In the genomic region with DNA sequence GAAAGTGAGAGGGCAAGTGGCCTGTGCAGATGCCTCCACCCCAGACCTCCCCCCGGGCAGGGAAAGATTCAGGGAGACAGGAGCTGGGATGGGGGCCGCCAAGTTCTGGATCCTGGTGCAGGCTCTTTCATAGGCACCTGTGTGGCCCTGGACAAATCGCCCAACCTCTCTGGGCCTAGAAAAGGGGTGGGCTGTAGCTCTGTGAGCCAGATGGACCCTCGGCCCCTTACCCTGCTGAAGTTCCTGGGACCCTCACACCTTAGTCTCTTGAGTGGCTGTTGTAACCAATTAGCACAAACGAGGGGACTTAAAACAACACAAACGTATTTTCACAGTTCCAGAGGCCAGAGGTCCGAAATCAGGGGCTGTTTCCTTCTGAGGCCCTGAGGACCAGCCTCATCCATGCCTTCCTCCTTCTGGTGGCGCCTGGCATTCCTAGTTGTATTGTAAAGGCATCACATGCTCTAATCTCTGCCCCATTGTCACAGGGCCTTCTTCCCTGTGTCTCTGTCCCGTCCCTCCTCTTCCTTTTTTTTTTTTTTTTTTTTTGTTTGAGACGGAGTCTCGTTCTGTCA, we compare ENCODE assay signal across 19 cellular contexts.
DNase-seq lines count a peak whose midpoint lies in the region; ATAC-seq and TF ChIP-seq lines count a peak whose summit lies in the region.
"Had no signal": no experiment of that assay in that cellular context is flagged by ENCODE, and none has a peak within 500 bp of the region (broad histone marks: within the 10 kb centered on the region; RNA-seq: fewer than 3 reads in every experiment).

No MANE protein-coding gene starts in this region.

- intact Hi-C loops in MCF 10A (cut with micrococcal nuclease) = no loop called here
- intact Hi-C loops in mammary epithelial cell (cut with micrococcal nuclease) = no loop called here
- intact Hi-C loops in tibial artery (cut with DNase I; ENCODE audit: low total_unique reads) = loop anchor here (10.0 kb wide), 1 partner anchor 399 kb away; no protein-coding TSS in a partner anchor
- intact Hi-C loops in A673 (cut with micrococcal nuclease; ENCODE audit: unreplicated experiment) = no loop called here

- peaks cover 17% of the 10 kb centered on the region for H3K79me2 ChIP-seq in mammary epithelial cell (ENCODE audit: insufficient read depth, low read length)

- in situ Hi-C loops in mammary epithelial cell (cut with MboI; ENCODE audit: low sequenced_read_pairs in 2 of 2) = loop anchor here in 1 of 2 donors (10.0 kb wide), 1 partner anchor 169 kb away; no protein-coding TSS in a partner anchor

- no peaks in the 10 kb centered on the region for H3K4me1 Mint-ChIP-seq in MCF 10A (ENCODE audit: insufficient read depth, unreplicated experiment)

- no peak overlapping the region for H3K4me2 ChIP-seq in mammary epithelial cell (ENCODE audit: insufficient read depth, low read depth, low read length)

- dilution Hi-C loops in mammary epithelial cell (cut with HindIII; ENCODE audit: low sequenced_read_pairs) = no loop called here

- H3K36me3 ChIP-seq in mammary epithelial cell (ENCODE audit: insufficient read depth, low read length) (peaks cover 40% of the 10 kb centered on the region), tibial artery (peaks cover 48 to 96% (median 74%) of the 10 kb centered on the region in 3 donors), A673 (ENCODE audit: insufficient read depth, low read length, poor library complexity, severe bottlenecking) (peaks cover 38% of the 10 kb centered on the region)

- H3K4me3 ChIP-seq in mammary epithelial cell (replicated peaks in 1 of 3; ENCODE audit: insufficient read depth in 1 of 3, low read depth in 2 of 3, low read length in 3 of 3) (no peak overlapping the region), tibial artery (no peak overlapping the region), A673 (ENCODE audit: low read depth, low read length, poor library complexity, severe bottlenecking) (no peak overlapping the region)
- H3K4me3 ChIP-seq: prostate gland had no signal

- H3K4me1 ChIP-seq in mammary epithelial cell (ENCODE audit: insufficient read depth, low read length) = no peaks in the 10 kb centered on the region
- peaks cover 9 to 32% (median 22%) of the 10 kb centered on the region in 4 donors for H3K4me1 ChIP-seq in tibial artery
- H3K4me1 ChIP-seq in A673 (ENCODE audit: insufficient read depth, low read length, poor library complexity, severe bottlenecking) = peaks cover 5% of the 10 kb centered on the region

- no peak for DNase-seq in MCF 10A (ENCODE audit: unreplicated experiment)
- DNase-seq in mammary epithelial cell = no peak
- no peak for DNase-seq in RWPE1 (ENCODE audit: low spot score)
- peak; percentile 38 for DNase-seq in left lobe of liver (ENCODE audit: low spot score)
- peak; percentile 52 to 56 for DNase-seq in tibial artery
- no peak for DNase-seq in NCI-H524 (lab: John Stamatoyannopoulos, UW)
- no peak for DNase-seq in A673 (ENCODE audit: low spot score)
- DNase-seq: C1 segment of cervical spinal cord; GF-D8; hypothalamus; NCI-H1105 treated with DMSO at 0.1 percent for 48 hours; NCI-H446; stimulated activated naive B cell treated with anti-CD40 and anti-IgM and Interleukin-4, amounts not matched to agents 10 μg/mL and 1 μg/mL and 100 μg/mL, for 72 hours had no signal

- no peak overlapping the region for H3K9ac ChIP-seq in mammary epithelial cell (ENCODE audit: insufficient read depth, low read length)

- BruUV-seq in MCF 10A (replicated peaks; lab: Mats Ljungman, UMichigan) = no TSS peak
- no TSS peak for BruUV-seq in mammary epithelial cell (replicated peaks; lab: Mats Ljungman, UMichigan)
- BruUV-seq in A673 (replicated peaks; lab: Mats Ljungman, UMichigan) = no TSS peak

- H3K36me3 Mint-ChIP-seq in MCF 10A (ENCODE audit: insufficient read depth, unreplicated experiment) = peaks cover 92% of the 10 kb centered on the region

- CTCF ChIA-PET in MCF 10A (lab: Yijun Ruan, JAX) = interaction anchor here (1.3 kb wide), 1 partner anchor 63 kb away, joined by 4 read pairs; no protein-coding TSS in a partner anchor
- CTCF ChIA-PET in mammary epithelial cell (lab: Charles Lee; ENCODE audit: low non-redundant PET) = no interaction called here
- CTCF ChIA-PET in RWPE1 (lab: Yijun Ruan, JAX) = no interaction called here
- CTCF ChIA-PET in A673 (lab: Charles Lee) = no interaction called here

- H4K20me1 ChIP-seq in mammary epithelial cell (ENCODE audit: insufficient read depth, low read length) = no peaks in the 10 kb centered on the region

- H2AFZ ChIP-seq in mammary epithelial cell (ENCODE audit: low read depth, low read length) = no peak overlapping the region

- no peak for ATAC-seq in left lobe of liver
- ATAC-seq in GM19397 (IDR thresholded peaks at IDR 0.05; ENCODE audit: unreplicated experiment) = no peak
- ATAC-seq: activated CD4-positive, CD25-positive, alpha-beta regulatory T cell treated with anti-CD3 and anti-CD28 coated beads, Interleukin-2, amount 50 U/mL, for 24 hours; HCT116; stimulated activated naive B cell treated with anti-CD40 and anti-IgM and Interleukin-4, amounts not matched to agents 10 μg/mL and 1 μg/mL and 100 μg/mL, for 72 hours had no signal

- TF ChIP-seq CTCF in MCF 10A (IDR thresholded peaks at IDR 0.05; ENCODE audit: unreplicated experiment) (no peak), mammary epithelial cell (conservative IDR thresholded peaks at IDR 0.05 in 1 of 2, IDR thresholded peaks at IDR 0.05 in 1 of 2; ENCODE audit: extremely low read depth in 1 of 2, insufficient read depth in 1 of 2, low read depth in 1 of 2, low read length in 2 of 2) (no peak), RWPE1 (conservative IDR thresholded peaks at IDR 0.05; ENCODE audit: low read depth) (no peak), tibial artery (IDR thresholded peaks at IDR 0.05) (no peak), A673 (conservative IDR thresholded peaks at IDR 0.05; ENCODE audit: low read depth, low read length) (no peak)

- H3K27ac ChIP-seq in mammary epithelial cell (ENCODE audit: insufficient read depth, low read depth, low read length) = no peak overlapping the region
- H3K27ac ChIP-seq in RWPE1 = peak overlapping the region; percentile 68
- H3K27ac ChIP-seq in tibial artery = no peak overlapping the region
- no peak overlapping the region for H3K27ac ChIP-seq in A673 (ENCODE audit: low read depth, low read length, poor library complexity, severe bottlenecking)
- H3K27ac ChIP-seq: prostate gland had no signal

- H3K27me3 ChIP-seq in mammary epithelial cell (ENCODE audit: insufficient read depth, low read length) (no peaks in the 10 kb centered on the region), tibial artery (no peaks in the 10 kb centered on the region), A673 (replicated peaks; ENCODE audit: insufficient read depth, low read depth, low read length, poor library complexity) (no peaks in the 10 kb centered on the region)

- 96% methylated on average over 5 of the region's 11 CpGs for WGBS in mammary epithelial cell (ENCODE audit: low coverage, missing lambda C conversion rate)

- H3K9me3 Mint-ChIP-seq in MCF 10A (ENCODE audit: unreplicated experiment) = no peaks in the 10 kb centered on the region
- H3K9me3 Mint-ChIP-seq: activated T-helper 2 cell treated with anti-CD3 and anti-CD28 coated beads, Interferon-gamma antibody, Interleukin-2, Interleukin-4, amounts not matched to agents 10 μg/mL and 5 μg/mL and 100 μg/mL, durations not matched to agents 14 hours and 24 hours and 36 hours; central memory CD8-positive, alpha-beta T cell; stimulated activated naive B cell treated with anti-CD40 and anti-IgM and Interleukin-4, amounts not matched to agents 10 μg/mL and 1 μg/mL and 100 μg/mL, for 72 hours had no signal

- no peak overlapping the region for H3K4me3 Mint-ChIP-seq in MCF 10A (ENCODE audit: unreplicated experiment)
- H3K4me3 Mint-ChIP-seq: central memory CD8-positive, alpha-beta T cell; stimulated activated naive B cell treated with anti-CD40 and anti-IgM and Interleukin-4, amounts not matched to agents 10 μg/mL and 1 μg/mL and 100 μg/mL, for 72 hours had no signal

- H3K27me3 Mint-ChIP-seq in MCF 10A (ENCODE audit: insufficient read depth, unreplicated experiment) = no peaks in the 10 kb centered on the region
- H3K27me3 Mint-ChIP-seq: central memory CD8-positive, alpha-beta T cell; stimulated activated naive B cell treated with anti-CD40 and anti-IgM and Interleukin-4, amounts not matched to agents 10 μg/mL and 1 μg/mL and 100 μg/mL, for 72 hours had no signal

- POLR2A ChIA-PET in MCF 10A (lab: Yijun Ruan, JAX) = interaction anchor here (0.6 kb wide), 1 partner anchor 12 kb away, joined by 4 read pairs; no protein-coding TSS in a partner anchor
- POLR2A ChIA-PET in RWPE1 (lab: Yijun Ruan, JAX; ENCODE audit: low non-redundant PET) = no interaction called here
- POLR2A ChIA-PET in A673 (lab: Charles Lee; ENCODE audit: low non-redundant PET) = no interaction called here

- H3K9me3 ChIP-seq in mammary epithelial cell (replicated peaks; ENCODE audit: insufficient read depth, low read length) (no peaks in the 10 kb centered on the region), tibial artery (no peaks in the 10 kb centered on the region), A673 (ENCODE audit: low read depth, low read length, poor library complexity, severe bottlenecking) (no peaks in the 10 kb centered on the region)
- H3K9me3 ChIP-seq: prostate gland had no signal

- H3K27ac Mint-ChIP-seq in MCF 10A (ENCODE audit: low read depth, unreplicated experiment) = peak overlapping the region; percentile 42
- H3K27ac Mint-ChIP-seq: activated T-helper 2 cell treated with anti-CD3 and anti-CD28 coated beads, Interferon-gamma antibody, Interleukin-2, Interleukin-4, amounts not matched to agents 10 μg/mL and 5 μg/mL and 100 μg/mL, durations not matched to agents 14 hours and 24 hours and 36 hours had no signal

Comparison
In these comparisons a context has a peak if more than half of its experiments do, and no peak if none do; other contexts are left out.
1. DNase-seq: peak in left lobe of liver (single experiment) and tibial artery (2 of 2); none in MCF 10A (single experiment), mammary epithelial cell (single experiment), RWPE1 (single experiment), NCI-H524 (0 of 2) and A673 (single experiment).